ENCODE assay signal across 8 cellular contexts in the genomic region with DNA sequence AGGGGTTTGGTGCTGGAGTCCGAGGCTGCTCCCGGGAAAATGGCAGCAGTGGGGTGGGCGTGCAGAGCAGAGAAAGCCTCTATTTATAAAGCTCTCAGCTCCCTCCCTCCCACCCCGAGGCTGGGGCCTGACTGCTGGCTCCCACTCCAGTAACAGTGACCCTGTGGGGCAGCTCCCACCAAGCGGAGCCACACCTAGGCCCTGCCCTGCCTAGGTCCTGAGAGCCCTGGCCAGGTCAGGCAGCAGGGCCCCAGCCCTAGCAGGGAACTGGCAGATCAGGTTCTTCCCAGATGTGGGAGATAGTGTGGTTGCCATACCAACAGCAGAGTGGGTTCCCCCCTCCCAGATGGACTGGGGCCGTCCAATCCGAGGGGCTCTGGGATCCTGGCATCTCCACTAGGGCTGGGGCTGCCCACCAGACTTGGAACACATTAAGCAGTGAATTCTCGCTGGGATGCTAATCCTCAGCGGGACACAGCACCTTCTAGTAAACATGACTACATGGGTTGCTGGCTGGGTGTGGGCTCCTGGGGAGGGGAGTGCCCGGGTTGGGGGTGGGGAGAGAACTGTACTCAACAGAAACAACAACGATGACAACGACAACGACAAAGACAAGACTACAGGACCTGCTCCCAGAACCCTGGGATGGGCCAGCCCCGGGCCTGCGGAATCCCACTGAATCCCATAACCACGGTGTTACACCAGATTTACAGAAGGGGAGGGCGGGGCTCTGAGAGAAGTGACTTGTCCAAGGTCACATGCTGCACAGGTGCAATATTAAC. TPM values are rescaled to one million over a fixed set of nuclear protein-coding genes. Genes with fewer than 3 reads are reported as not detected.
DNase-seq lines count a peak whose midpoint lies in the region; ATAC-seq lines count a peak whose summit lies in the region.

No MANE protein-coding gene starts in this region.

- H3K9me3 ChIP-seq in BLaER1 treated with 17β-estradiol and CSF1 and Interleukin-3, amounts not matched to agents 10 nM and 100 nM (replicated peaks in 1 of 11), result no peaks in the 10 kb centered on the region
- H3K9me3 ChIP-seq in HUES48 (ENCODE audit: control insufficient read depth, insufficient read depth, low read length) (no peaks in the 10 kb centered on the region), thymus (ENCODE audit: control insufficient read depth) (no peaks in the 10 kb centered on the region)

- H3K27me3 ChIP-seq in BLaER1 treated with 17β-estradiol and CSF1 and Interleukin-3, amounts not matched to agents 10 nM and 100 nM, result no peaks in the 10 kb centered on the region
- H3K27me3 ChIP-seq in HUES48 (ENCODE audit: control insufficient read depth, insufficient read depth, low read length) (no peaks in the 10 kb centered on the region), thymus (ENCODE audit: control insufficient read depth, insufficient read depth) (no peaks in the 10 kb centered on the region)

- peaks cover 0 to 28% (median 14%) of the 10 kb centered on the region in 11 experiments; a peak in 12 of 22 replicates for H4K20me1 ChIP-seq in BLaER1 treated with 17β-estradiol and CSF1 and Interleukin-3, amounts not matched to agents 10 nM and 100 nM

- H3K4me1 ChIP-seq in BLaER1 treated with 17β-estradiol and CSF1 and Interleukin-3, amounts not matched to agents 10 nM and 100 nM, result peaks cover 54 to 80% (median 72%) of the 10 kb centered on the region in 10 experiments
- H3K4me1 ChIP-seq in HUES48 (ENCODE audit: control insufficient read depth, insufficient read depth, low read length) (peaks cover 11% of the 10 kb centered on the region), thymus (ENCODE audit: control insufficient read depth, insufficient read depth, low read length) (peaks cover 13% of the 10 kb centered on the region)

- peak in 44 of 58 donors; percentile 22 to 82 (median 54) for DNase-seq in anterior cingulate cortex (lab: John Stamatoyannopoulos, UW)
- peak; percentile 52 to 62 for DNase-seq in left colon
- DNase-seq in HuH-7 (ENCODE audit: low spot score), result no peak
- DNase-seq in dedifferentiated amniotic fluid mesenchymal stem cell (ENCODE audit: extremely low spot score), result no peak
- no peak for DNase-seq in NCI-H2081 treated with DMSO at 0.1 percent for 48 hours (lab: John Stamatoyannopoulos, UW)

- H3K27ac ChIP-seq in BLaER1 treated with 17β-estradiol and CSF1 and Interleukin-3, amounts not matched to agents 10 nM and 100 nM, result peak overlapping the region in 1 of 11 experiments; percentile 80; a peak in 1 of 22 replicates
- H3K27ac ChIP-seq in HUES48 (ENCODE audit: low read depth, low read length) (peak overlapping the region; percentile 51), thymus (ENCODE audit: low read depth) (no peak overlapping the region)

- peak overlapping the region; percentile 84 to 100 (median 98) for H3K4me2 ChIP-seq in BLaER1 treated with 17β-estradiol and CSF1 and Interleukin-3, amounts not matched to agents 10 nM and 100 nM

- WGBS in thymus, result 90% methylated on average over 17 of the region's 17 CpGs

- peak overlapping the region; percentile 82 to 97 (median 89); a peak in 19 of 20 replicates for H3K4me3 ChIP-seq in BLaER1 treated with 17β-estradiol and CSF1 and Interleukin-3, amounts not matched to agents 10 nM and 100 nM
- peak overlapping the region; percentile 84 for H3K4me3 ChIP-seq in HUES48 (ENCODE audit: low read depth, low read length)
- peak overlapping the region; percentile 11 for H3K4me3 ChIP-seq in thymus (ENCODE audit: low read length)

- H3K36me3 ChIP-seq in BLaER1 treated with 17β-estradiol and CSF1 and Interleukin-3, amounts not matched to agents 10 nM and 100 nM, result no peaks in the 10 kb centered on the region
- H3K36me3 ChIP-seq in HUES48 (ENCODE audit: control insufficient read depth, insufficient read depth, low read length), result no peaks in the 10 kb centered on the region
- no peaks in the 10 kb centered on the region for H3K36me3 ChIP-seq in thymus (ENCODE audit: control insufficient read depth, insufficient read depth)

- H3K9ac ChIP-seq in BLaER1 treated with 17β-estradiol and CSF1 and Interleukin-3, amounts not matched to agents 10 nM and 100 nM, result peak overlapping the region in 9 of 11 experiments; percentile 78 to 90 (median 84); a peak in 12 of 22 replicates
- 0 out of 2 replicates have a peak overlapping the region, but pooled peaks have one; percentile 14 for H3K9ac ChIP-seq in HUES48 (ENCODE audit: low read depth, low read length)

- ATAC-seq in left colon, result peak; percentile 49

- intact Hi-C loops in left colon (cut with DNase I, micrococcal nuclease), result no loop called here

RNA-seq across cellular contexts. Expression of a gene that starts 1.5 kb away (rescaled TPM):
- total RNA-seq in left colon, result 100 to 1,000 TPM; 158 to 169 TPM
- 134 TPM for polyA plus RNA-seq in thymus

RNA-seq across cellular contexts. Expression of a gene that starts 9.8 kb away (rescaled TPM):
- total RNA-seq in left colon, result 10 to 100 TPM; 68.3 to 71.3 TPM
- polyA plus RNA-seq in thymus, result 43.0 TPM

RNA-seq across cellular contexts. Expression of a gene that starts 54.3 kb away (rescaled TPM):
- total RNA-seq in left colon, result 10 to 100 TPM; 44.4 to 53.1 TPM
- polyA plus RNA-seq in thymus, result 9.6 TPM

Comparison
In these comparisons a context has a peak if more than half of its experiments do, and no peak if none do; other contexts are left out.
1. H3K4me3 ChIP-seq: peak in every context shown above with its lines; median percentile 89 in BLaER1 treated with 17β-estradiol and CSF1 and Interleukin-3, amounts not matched to agents 10 nM and 100 nM; 84 in HUES48; 11 in thymus.
2. DNase-seq: peak in anterior cingulate cortex (44 of 58) and left colon (2 of 2); none in HuH-7 (single experiment), dedifferentiated amniotic fluid mesenchymal stem cell (single experiment) and NCI-H2081 treated with DMSO at 0.1 percent for 48 hours (single experiment).